Comparison of ENCODE assay signal across 7 cellular contexts in genomic region chr17:82051776-82052637, GRCh38. TPM values are rescaled to one million over a fixed set of nuclear protein-coding genes. Genes with fewer than 3 reads are reported as not detected.
DNase-seq lines count a peak whose midpoint lies in the region; ATAC-seq and TF ChIP-seq lines count a peak whose summit lies in the region.

Gene GPS1, plus strand, starts transcription at chr17:82051898. Its CDS starts 34 bp downstream, at chr17:82051932.
Gene RFNG, minus strand, starts transcription at chr17:82051811. Its CDS starts 45 bp downstream, at chr17:82051766.

- TF ChIP-seq POLR2A in GM18505 (IDR thresholded peaks at IDR 0.05; ENCODE audit: borderline replicate concordance, extremely low read depth, insufficient read depth, insufficient read length): peak; percentile 66

- H3K27ac Mint-ChIP-seq in natural killer cell: peak within 1 kb of the TSS in 1 of 2 donors; percentile 71
- peak within 1 kb of the TSS; percentile 94 for H3K27ac Mint-ChIP-seq in stimulated activated naive B cell treated with anti-CD40 and anti-IgM and Interleukin-4, amounts not matched to agents 10 μg/mL and 1 μg/mL and 100 μg/mL, for 72 hours

- DNase-seq in Panc1 (ENCODE audit: low read depth, low spot score) (no peak), activated T-helper 1 cell treated with Interleukin-2 at 50 U/mL for 16 hours (ENCODE audit: low read depth) (peak; percentile 76), fibroblast of lung (ENCODE audit: low read depth in 2 of 2) (peak; percentile 39 to 55), natural killer cell (peak; percentile 73)
- DNase-seq in stimulated activated naive B cell treated with anti-CD40 and anti-IgM and Interleukin-4, amounts not matched to agents 10 μg/mL and 1 μg/mL and 100 μg/mL, for 72 hours: peak; percentile 68

- H4K20me1 ChIP-seq in fibroblast of lung (ENCODE audit: control insufficient read depth, extremely low read depth, insufficient read depth, low read length): no peaks in the 10 kb centered on the region

- peaks cover 9% of the 10 kb centered on the region for H3K36me3 ChIP-seq in Panc1 (ENCODE audit: control insufficient read depth, insufficient read depth, low read length)
- peaks cover 49% of the 10 kb centered on the region for H3K36me3 ChIP-seq in fibroblast of lung (ENCODE audit: control insufficient read depth, insufficient read depth, low read length)

- H3K4me3 Mint-ChIP-seq in natural killer cell: peak within 1 kb of the TSS; percentile 87
- peak within 1 kb of the TSS; percentile 90 to 91 for H3K4me3 Mint-ChIP-seq in stimulated activated naive B cell treated with anti-CD40 and anti-IgM and Interleukin-4, amounts not matched to agents 10 μg/mL and 1 μg/mL and 100 μg/mL, for 72 hours

- H3K4me3 ChIP-seq in Panc1 (ENCODE audit: low read depth in 2 of 2, low read length in 2 of 2) (peak within 1 kb of the TSS; percentile 85 to 99), fibroblast of lung (replicated peaks in 1 of 4; ENCODE audit: control extremely low read depth in 1 of 4, insufficient read depth in 1 of 4, low read depth in 3 of 4, low read length in 4 of 4) (peak within 1 kb of the TSS; percentile 72 to 88 (median 82))

- peaks cover 21% of the 10 kb centered on the region for H3K79me2 ChIP-seq in fibroblast of lung (ENCODE audit: control insufficient read depth, insufficient read depth, low read length)

- intact Hi-C loops in Panc1 (cut with micrococcal nuclease; ENCODE audit: unreplicated experiment) (no loop called here), natural killer cell (cut with micrococcal nuclease) (loop anchor here (1.0 kb wide), 1 partner anchor 15 kb away; the partner anchor contains the start of gene DCXR)

- TF ChIP-seq CTCF in Panc1 (IDR thresholded peaks at IDR 0.05): no peak
- no peak for TF ChIP-seq CTCF in fibroblast of lung (conservative IDR thresholded peaks at IDR 0.05 in 1 of 2, IDR thresholded peaks at IDR 0.05 in 1 of 2; ENCODE audit: low read depth in 1 of 2, low read length in 2 of 2)
- no peak for TF ChIP-seq CTCF in natural killer cell (IDR thresholded peaks at IDR 0.05)

- peak within 1 kb of the TSS; percentile 80 for H3K9ac ChIP-seq in fibroblast of lung (ENCODE audit: insufficient read depth, low read length)

- in situ Hi-C loops in Panc1 (cut with HindIII; ENCODE audit: low pct_unique_long_range_greater_than_20kb, low sequenced_read_pairs): loop anchor here (10.0 kb wide), 1 partner anchor 83 kb away; no protein-coding TSS in a partner anchor

- TSS peak; percentile 67 for BruUV-seq in Panc1 (replicated peaks; lab: Mats Ljungman, UMichigan)

- H3K36me3 Mint-ChIP-seq in natural killer cell: no peaks in the 10 kb centered on the region
- H3K36me3 Mint-ChIP-seq in stimulated activated naive B cell treated with anti-CD40 and anti-IgM and Interleukin-4, amounts not matched to agents 10 μg/mL and 1 μg/mL and 100 μg/mL, for 72 hours: peaks cover 21 to 28% of the 10 kb centered on the region in 2 donors

- CTCF ChIA-PET in Panc1 (lab: Charles Lee): interaction anchor here (0.5 kb wide), 1 partner anchor 99 kb away, joined by 3 read pairs; no protein-coding TSS in a partner anchor

- H3K4me1 Mint-ChIP-seq in natural killer cell: peaks cover 0 to 16% of the 10 kb centered on the region in 2 donors
- peaks cover 23 to 39% of the 10 kb centered on the region in 2 donors for H3K4me1 Mint-ChIP-seq in stimulated activated naive B cell treated with anti-CD40 and anti-IgM and Interleukin-4, amounts not matched to agents 10 μg/mL and 1 μg/mL and 100 μg/mL, for 72 hours

- H3K27ac ChIP-seq in Panc1 (ENCODE audit: low read length) (peak within 1 kb of the TSS; percentile 82), fibroblast of lung (ENCODE audit: insufficient read depth, low read length) (peak within 1 kb of the TSS; percentile 50)

- no peak for ATAC-seq in GM18505 (IDR thresholded peaks at IDR 0.05; ENCODE audit: unreplicated experiment)
- peak; percentile 71 for ATAC-seq in HG03354 (IDR thresholded peaks at IDR 0.05; ENCODE audit: poor library complexity, severe bottlenecking, unreplicated experiment)
- ATAC-seq in Panc1: peak; percentile 86
- peak; percentile 86 to 97 (median 95) for ATAC-seq in natural killer cell
- peak; percentile 91 to 94 for ATAC-seq in stimulated activated naive B cell treated with anti-CD40 and anti-IgM and Interleukin-4, amounts not matched to agents 10 μg/mL and 1 μg/mL and 100 μg/mL, for 72 hours (replicated peaks)

- POLR2A ChIA-PET in Panc1 (lab: Charles Lee): interaction anchor here (0.6 kb wide), 1 partner anchor 21 kb away, joined by 4 read pairs; no protein-coding TSS in a partner anchor

- H3K9me3 ChIP-seq in Panc1 (ENCODE audit: control insufficient read depth, insufficient read depth, low read depth, low read length): no peaks in the 10 kb centered on the region
- no peaks in the 10 kb centered on the region for H3K9me3 ChIP-seq in fibroblast of lung (ENCODE audit: control insufficient read depth, insufficient read depth, low read depth, low read length)

- peak within 1 kb of the TSS; percentile 23 for H2AFZ ChIP-seq in fibroblast of lung (ENCODE audit: low read length)

- peaks cover 21% of the 10 kb centered on the region for H3K4me1 ChIP-seq in Panc1 (ENCODE audit: control insufficient read depth, insufficient read depth, low read length)
- H3K4me1 ChIP-seq in fibroblast of lung (ENCODE audit: control insufficient read depth, extremely low read depth, insufficient read depth, low read length): peaks cover 7% of the 10 kb centered on the region

- H3K27me3 ChIP-seq in Panc1 (ENCODE audit: control insufficient read depth, insufficient read depth, low read length): no peaks in the 10 kb centered on the region
- H3K27me3 ChIP-seq in fibroblast of lung (ENCODE audit: control insufficient read depth, insufficient read depth, low read length): no peaks in the 10 kb centered on the region

- no peaks in the 10 kb centered on the region for H3K27me3 Mint-ChIP-seq in natural killer cell (ENCODE audit: low read depth in 2 of 2)
- H3K27me3 Mint-ChIP-seq in stimulated activated naive B cell treated with anti-CD40 and anti-IgM and Interleukin-4, amounts not matched to agents 10 μg/mL and 1 μg/mL and 100 μg/mL, for 72 hours: no peaks in the 10 kb centered on the region

- no peaks in the 10 kb centered on the region for H3K9me3 Mint-ChIP-seq in natural killer cell
- H3K9me3 Mint-ChIP-seq in stimulated activated naive B cell treated with anti-CD40 and anti-IgM and Interleukin-4, amounts not matched to agents 10 μg/mL and 1 μg/mL and 100 μg/mL, for 72 hours: no peaks in the 10 kb centered on the region

- H3K4me2 ChIP-seq in fibroblast of lung (ENCODE audit: extremely low read depth, insufficient read depth, low read length): peak within 1 kb of the TSS; percentile 92

RNA-seq across cellular contexts. Expression of gene GPS1, which starts in this region (rescaled TPM):
- 175 TPM for total RNA-seq in Panc1 (2021; ENCODE audit: unreplicated experiment)
- 263 TPM for polyA plus RNA-seq in Panc1 (2012; ENCODE audit: insufficient read length)
- 67.0 and 76.6 TPM in 2 replicates for total RNA-seq in fibroblast of lung
- polyA plus RNA-seq in fibroblast of lung: 53.3 and 86.1 TPM in 2 replicates
- 79.8 and 124 TPM in 2 replicates for polyA plus RNA-seq in fibroblast of lung (2012)
- polyA minus RNA-seq in fibroblast of lung (ENCODE audit: low replicate concordance): 169 and 221 TPM in 2 replicates
- 10 to 100 TPM; 78.9 to 87.6 (median 85.3) TPM for total RNA-seq in natural killer cell

RNA-seq across cellular contexts. Expression of gene RFNG, which starts in this region (rescaled TPM):
- total RNA-seq in Panc1 (2021; ENCODE audit: unreplicated experiment): 43.4 TPM
- polyA plus RNA-seq in Panc1 (2012; ENCODE audit: insufficient read length): 54.6 TPM
- total RNA-seq in fibroblast of lung: 38.5 and 48.9 TPM in 2 replicates
- 14.1 and 14.5 TPM in 2 replicates for polyA plus RNA-seq in fibroblast of lung
- 39.8 and 46.6 TPM in 2 replicates for polyA plus RNA-seq in fibroblast of lung (2012)
- 53.6 and 71.2 TPM in 2 replicates for polyA minus RNA-seq in fibroblast of lung (ENCODE audit: low replicate concordance)
- total RNA-seq in natural killer cell: 10 to 100 TPM; 22.7 to 26.7 (median 23.2) TPM
